In genomic region chr4:11996581-11996980, GRCh38 we compare ENCODE assay signal across 6 cellular contexts.
DNase-seq lines count a peak whose midpoint lies in the region; ATAC-seq and TF ChIP-seq lines count a peak whose summit lies in the region.
"Not testable (repeated sequence)": the region's sequence is repeated elsewhere in the genome, so short reads cannot be mapped to it uniquely, and the experiment has no call there.

No MANE protein-coding gene starts in this region.

- H3K9me3 ChIP-seq in HEK293 (ENCODE audit: control insufficient read depth, insufficient read depth, low read depth, low read length): not testable (repeated sequence)

- POLR2A ChIA-PET in HEK293 (lab: Yijun Ruan, JAX); WTC11 (lab: Charles Lee): not testable (repeated sequence)

- H3K23ac ChIP-seq in mesendoderm (ENCODE audit: low read length): not testable (repeated sequence)

- H3K18ac ChIP-seq in mesendoderm (ENCODE audit: low read length): not testable (repeated sequence)

- not testable (repeated sequence) for H3K4me3 Mint-ChIP-seq in Calu3 (ENCODE audit: low read depth, unreplicated experiment); WTC11

- H3K36me3 Mint-ChIP-seq in Calu3 (ENCODE audit: insufficient read depth, unreplicated experiment): not testable (repeated sequence)
- H3K36me3 Mint-ChIP-seq in WTC11: peaks cover 75% of the 10 kb centered on the region

- CTCF ChIA-PET in Calu3 (lab: Charles Lee); HEK293 (lab: Yijun Ruan, JAX); WTC11 (lab: Charles Lee): not testable (repeated sequence)

- not testable (repeated sequence) for H3K4me1 Mint-ChIP-seq in Calu3 (ENCODE audit: low read depth, unreplicated experiment); WTC11

- not testable (repeated sequence) for H3K56ac ChIP-seq in mesendoderm (ENCODE audit: low read length)

- not testable (repeated sequence) for H3K27ac ChIP-seq in HEK293 (ENCODE audit: extremely low read depth, low read depth, low read length); mesendoderm (ENCODE audit: low read depth, low read length)

- H3K79me2 ChIP-seq in mesendoderm (ENCODE audit: control insufficient read depth, insufficient read depth, low read length): not testable (repeated sequence)

- not testable (repeated sequence) for H3K4ac ChIP-seq in mesendoderm (ENCODE audit: low read depth, low read length)

- BruUV-seq in Calu3 (replicated peaks; lab: Mats Ljungman, UMichigan): not testable (repeated sequence)

- H2BK5ac ChIP-seq in mesendoderm (ENCODE audit: low read length): not testable (repeated sequence)

- not testable (repeated sequence) for ATAC-seq in WTC11

- not testable (repeated sequence) for H2AK5ac ChIP-seq in mesendoderm (ENCODE audit: low read length)

- H3K36me3 ChIP-seq in HEK293 (ENCODE audit: control insufficient read depth in 2 of 2, insufficient read depth in 1 of 2, low read length in 2 of 2); mesendoderm (ENCODE audit: control insufficient read depth, insufficient read depth, low read length): not testable (repeated sequence)

- not testable (repeated sequence) for H3K4me1 ChIP-seq in HEK293 (ENCODE audit: control insufficient read depth, insufficient read depth, low read length); mesendoderm (ENCODE audit: control insufficient read depth, low read depth, low read length)

- H3K4me3 ChIP-seq in HEK293 (ENCODE audit: low read depth, low read length); mesendoderm (ENCODE audit: low read length): not testable (repeated sequence)

- H2BK15ac ChIP-seq in mesendoderm (replicated peaks; ENCODE audit: low read depth): not testable (repeated sequence)

- H3K27me3 Mint-ChIP-seq in Calu3 (ENCODE audit: unreplicated experiment); WTC11 (ENCODE audit: low read depth): not testable (repeated sequence)

- WGBS in mesendoderm (ENCODE audit: extremely low coverage, insufficient coverage, low lambda C conversion rate): no CpG with 5 or more reads among the region's 5 CpGs

- H4K8ac ChIP-seq in mesendoderm (ENCODE audit: low read depth, low read length): not testable (repeated sequence)

- H3K27ac Mint-ChIP-seq in Calu3 (ENCODE audit: unreplicated experiment): peak overlapping the region; percentile 66
- not testable (repeated sequence) for H3K27ac Mint-ChIP-seq in WTC11

- not testable (repeated sequence) for H3K79me1 ChIP-seq in mesendoderm (ENCODE audit: low read length)

- H3K9me3 Mint-ChIP-seq in Calu3 (ENCODE audit: low read depth, unreplicated experiment): not testable (repeated sequence)
- peaks cover 87% of the 10 kb centered on the region for H3K9me3 Mint-ChIP-seq in WTC11

- not testable (repeated sequence) for H2BK120ac ChIP-seq in mesendoderm (ENCODE audit: low read depth, low read length)

- not testable (repeated sequence) for TF ChIP-seq CTCF in Calu3 (IDR thresholded peaks at IDR 0.05; ENCODE audit: unreplicated experiment); HEK293 (tag by site-specific recombination; IDR thresholded peaks at IDR 0.05); WTC11 (IDR thresholded peaks at IDR 0.05)

- not testable (repeated sequence) for H3K27me3 ChIP-seq in mesendoderm (ENCODE audit: insufficient read depth, low read length, poor library complexity)

- H3K9ac ChIP-seq in mesendoderm (ENCODE audit: low read length): not testable (repeated sequence)

- H4K5ac ChIP-seq in mesendoderm (ENCODE audit: low read length): not testable (repeated sequence)

- intact Hi-C loops in Calu3 (cut with micrococcal nuclease; ENCODE audit: unreplicated experiment): not testable (repeated sequence)

- peak; percentile 9 for DNase-seq in Calu3
- DNase-seq in ELF-1 (ENCODE audit: low read depth, low spot score): peak; percentile 7
- peak; percentile 31 for DNase-seq in OCI-M1 (lab: John Stamatoyannopoulos, UW)
- DNase-seq in WTC11 (ENCODE audit: low spot score): peak; percentile 18
- DNase-seq in mesendoderm: peak; percentile 25

- not testable (repeated sequence) for H3K4me2 ChIP-seq in mesendoderm (ENCODE audit: low read length)

TF ChIP-seq in HEK293, 187 proteins besides CTCF, POLR2A, EP300 and RAD21:
- TF ChIP-seq SETDB1 (IDR thresholded peaks at IDR 0.05; ENCODE audit: insufficient read length, low read length): peak; percentile 75
